9 cellular contexts compared by ENCODE assay signal in genomic region chrX:104523858-104524257, GRCh38. TPM values are rescaled to one million over a fixed set of nuclear protein-coding genes. Genes with fewer than 3 reads are reported as not detected.
"Had no signal": no experiment of that assay in that cellular context is flagged by ENCODE, and none has a peak within 500 bp of the region (broad histone marks: within the 10 kb centered on the region; RNA-seq: fewer than 3 reads in every experiment).

No MANE protein-coding gene starts in this region.

- DNase-seq: IMR-90, KBM-7, KG1 had no signal

- H3K4me3 ChIP-seq: K562 had no signal

- ATAC-seq: HepG2, K562 had no signal

- H3K4me2 ChIP-seq: KMS-11 had no signal

- FAIRE-seq: HepG2, HTR-8/SVneo, K562 had no signal

- H3K27ac ChIP-seq: HL-60, KMS-11 had no signal

RNA-seq across cellular contexts. Expression of gene IL1RAPL2, which starts 42.1 kb away (rescaled TPM):
- polyA plus RNA-seq: HepG2, IgD-negative memory B cell, K562 had no signal
